In the genomic region with DNA sequence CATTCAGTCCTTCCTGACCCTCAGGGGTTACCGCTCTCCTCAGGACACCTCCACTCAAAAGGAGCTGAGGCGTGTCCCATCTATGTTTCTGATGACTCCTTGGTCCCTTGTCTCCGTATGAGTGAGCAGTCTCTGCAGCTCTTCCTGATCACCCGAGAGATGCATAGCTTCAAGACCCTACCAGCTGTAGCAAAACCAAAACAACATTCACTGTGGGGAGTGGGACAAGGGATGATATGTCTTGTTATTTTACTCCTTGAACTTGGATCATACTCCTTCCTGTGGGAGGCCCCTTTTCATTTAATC, we compare ENCODE assay signal across 17 cellular contexts. TPM values are rescaled to one million over a fixed set of nuclear protein-coding genes. Genes with fewer than 3 reads are reported as not detected.
A peak's percentile ranks its signal among the peaks of the same experiment; 100 is the strongest.
DNase-seq lines count a peak whose midpoint lies in the region; ATAC-seq and TF ChIP-seq lines count a peak whose summit lies in the region.
"Had no signal": no experiment of that assay in that cellular context is flagged by ENCODE, and none has a peak within 500 bp of the region (broad histone marks: within the 10 kb centered on the region; RNA-seq: fewer than 3 reads in every experiment).

No MANE protein-coding gene starts in this region.

- no peaks in the 10 kb centered on the region for H3K9me3 Mint-ChIP-seq in activated CD4-positive, alpha-beta memory T cell treated with anti-CD3 and anti-CD28 coated beads for 36 hours
- H3K9me3 Mint-ChIP-seq: T-helper 1 cell treated with Interleukin-12 subunit alpha and Interleukin-12 subunit beta and Interleukin-4 antibody, amounts not matched to agents 30 μg/mL and 1 μg/mL, for 36 hours had no signal

- in situ Hi-C loops in mammary epithelial cell (cut with MboI; ENCODE audit: low sequenced_read_pairs in 2 of 2) = no loop called here

- no peak overlapping the region for H3K4me2 ChIP-seq in mammary epithelial cell (ENCODE audit: insufficient read depth, low read depth, low read length)

- H3K4me1 ChIP-seq in duodenal mucosa (ENCODE audit: control insufficient read depth in 1 of 2, insufficient read depth in 2 of 2, low read length in 2 of 2) (peaks cover 0 to 3% of the 10 kb centered on the region in 2 donors), mammary epithelial cell (ENCODE audit: insufficient read depth, low read length) (peaks cover 17% of the 10 kb centered on the region)

- no TSS peak for BruUV-seq in mammary epithelial cell (replicated peaks; lab: Mats Ljungman, UMichigan)

- no peak overlapping the region for H2AFZ ChIP-seq in mammary epithelial cell (ENCODE audit: low read depth, low read length)

- H3K27ac ChIP-seq in duodenal mucosa (ENCODE audit: low read depth, low read length) = peak overlapping the region; percentile 14
- H3K27ac ChIP-seq in mammary epithelial cell (ENCODE audit: insufficient read depth, low read depth, low read length) = no peak overlapping the region
- H3K27ac ChIP-seq: cardiac muscle cell had no signal

- dilution Hi-C loops in mammary epithelial cell (cut with HindIII; ENCODE audit: low sequenced_read_pairs) = no loop called here

- intact Hi-C loops in activated CD4-positive, alpha-beta memory T cell treated with anti-CD3 and anti-CD28 coated beads for 36 hours (cut with micrococcal nuclease) = no loop called here
- intact Hi-C loops in mammary epithelial cell (cut with micrococcal nuclease) = no loop called here

- H3K9me3 ChIP-seq in duodenal mucosa (ENCODE audit: control insufficient read depth in 1 of 2, low read length in 2 of 2) (no peaks in the 10 kb centered on the region), mammary epithelial cell (replicated peaks; ENCODE audit: insufficient read depth, low read length) (no peaks in the 10 kb centered on the region)
- H3K9me3 ChIP-seq: mucosa of descending colon had no signal

- no peak overlapping the region for H3K27ac Mint-ChIP-seq in activated CD4-positive, alpha-beta memory T cell treated with anti-CD3 and anti-CD28 coated beads for 36 hours
- H3K27ac Mint-ChIP-seq: CD14-positive monocyte; T-helper 1 cell treated with Interleukin-12 subunit alpha and Interleukin-12 subunit beta and Interleukin-4 antibody, amounts not matched to agents 30 μg/mL and 1 μg/mL, for 36 hours had no signal

- H3K27me3 ChIP-seq in duodenal mucosa (ENCODE audit: control insufficient read depth in 1 of 2, insufficient read depth in 2 of 2, low read length in 2 of 2) (no peaks in the 10 kb centered on the region), mammary epithelial cell (ENCODE audit: insufficient read depth, low read length) (no peaks in the 10 kb centered on the region)
- H3K27me3 ChIP-seq: cardiac muscle cell had no signal

- no peak overlapping the region for H3K4me3 ChIP-seq in duodenal mucosa (ENCODE audit: low read depth in 1 of 2, low read length in 2 of 2)
- no peak overlapping the region for H3K4me3 ChIP-seq in mammary epithelial cell (replicated peaks in 1 of 3; ENCODE audit: insufficient read depth in 1 of 3, low read depth in 2 of 3, low read length in 3 of 3)
- H3K4me3 ChIP-seq: cardiac muscle cell, mucosa of descending colon had no signal

- H3K4me1 Mint-ChIP-seq in activated CD4-positive, alpha-beta memory T cell treated with anti-CD3 and anti-CD28 coated beads for 36 hours (ENCODE audit: low read depth) = no peaks in the 10 kb centered on the region
- H3K4me1 Mint-ChIP-seq: CD14-positive monocyte had no signal

- POLR2A ChIA-PET in activated CD4-positive, alpha-beta memory T cell treated with anti-CD3 and anti-CD28 coated beads for 36 hours (lab: Charles Lee) = no interaction called here

- no peak overlapping the region for H3K9ac ChIP-seq in duodenal mucosa (ENCODE audit: low read depth in 1 of 2, low read length in 2 of 2)
- no peak overlapping the region for H3K9ac ChIP-seq in mammary epithelial cell (ENCODE audit: insufficient read depth, low read length)

- TF ChIP-seq CTCF in mammary epithelial cell (conservative IDR thresholded peaks at IDR 0.05 in 1 of 2, IDR thresholded peaks at IDR 0.05 in 1 of 2; ENCODE audit: extremely low read depth in 1 of 2, insufficient read depth in 1 of 2, low read depth in 1 of 2, low read length in 2 of 2) = no peak

- H3K79me2 ChIP-seq in mammary epithelial cell (ENCODE audit: insufficient read depth, low read length) = no peaks in the 10 kb centered on the region

- no peaks in the 10 kb centered on the region for H3K36me3 Mint-ChIP-seq in activated CD4-positive, alpha-beta memory T cell treated with anti-CD3 and anti-CD28 coated beads for 36 hours
- H3K36me3 Mint-ChIP-seq: CD14-positive monocyte had no signal

- 90% methylated on average over 2 of the region's 4 CpGs for WGBS in mammary epithelial cell (ENCODE audit: low coverage, missing lambda C conversion rate)

- H3K27me3 Mint-ChIP-seq in activated CD4-positive, alpha-beta memory T cell treated with anti-CD3 and anti-CD28 coated beads for 36 hours = peaks cover 12% of the 10 kb centered on the region

- CTCF ChIA-PET in activated CD4-positive, alpha-beta memory T cell treated with anti-CD3 and anti-CD28 coated beads for 36 hours (lab: Charles Lee) = interaction anchor here (0.8 to 1.0 kb wide), 2 partner anchors 11 to 46 kb away, joined by 3 read pairs; no protein-coding TSS in a partner anchor
- CTCF ChIA-PET in mammary epithelial cell (lab: Charles Lee; ENCODE audit: low non-redundant PET) = no interaction called here

- no peak for DNase-seq in activated CD4-positive, alpha-beta memory T cell treated with anti-CD3 and anti-CD28 coated beads for 36 hours
- no peak for DNase-seq in NCI-H1048 (lab: John Stamatoyannopoulos, UW)
- no peak for DNase-seq in mammary epithelial cell
- DNase-seq in activated T-cell treated with anti-CD3 and anti-CD28 coated beads, Interleukin-2, amount 50 U/mL, for 1 hour = no peak
- DNase-seq: activated CD4-positive, alpha-beta T cell treated with anti-CD3 and anti-CD28 coated beads, Interleukin-2, amount 50 U/mL, for 1 hour; activated naive CD4-positive, alpha-beta T cell treated with Interleukin-2 at 50 U/mL for 16 hours; GDM1; mucosa of descending colon; NCI-H1105 treated with DMSO at 0.1 percent for 48 hours; NCI-H526 treated with DMSO at 0.1 percent for 48 hours had no signal

- ATAC-seq in GM18907 (IDR thresholded peaks at IDR 0.05; ENCODE audit: unreplicated experiment) (peak; percentile 23), GM21390 (IDR thresholded peaks at IDR 0.05; ENCODE audit: unreplicated experiment) (peak; percentile 19), HG02981 (IDR thresholded peaks at IDR 0.05; ENCODE audit: unreplicated experiment) (peak; percentile 16)

- no peaks in the 10 kb centered on the region for H4K20me1 ChIP-seq in mammary epithelial cell (ENCODE audit: insufficient read depth, low read length)

- H3K36me3 ChIP-seq in duodenal mucosa (ENCODE audit: control insufficient read depth in 1 of 2, insufficient read depth in 2 of 2, low read length in 2 of 2) = no peaks in the 10 kb centered on the region
- no peaks in the 10 kb centered on the region for H3K36me3 ChIP-seq in mammary epithelial cell (ENCODE audit: insufficient read depth, low read length)
- H3K36me3 ChIP-seq: cardiac muscle cell had no signal

- no peak overlapping the region for H3K4me3 Mint-ChIP-seq in activated CD4-positive, alpha-beta memory T cell treated with anti-CD3 and anti-CD28 coated beads for 36 hours
- H3K4me3 Mint-ChIP-seq: CD14-positive monocyte; T-helper 1 cell treated with Interleukin-12 subunit alpha and Interleukin-12 subunit beta and Interleukin-4 antibody, amounts not matched to agents 30 μg/mL and 1 μg/mL, for 36 hours had no signal

RNA-seq across cellular contexts. Expression of a gene that starts 14.4 kb away (rescaled TPM):
- 1 to 10 TPM; 7.1 to 9.9 TPM for total RNA-seq in activated CD4-positive, alpha-beta memory T cell treated with anti-CD3 and anti-CD28 coated beads for 36 hours
- 1 to 10 TPM in 1 of 2 donors, under 1 TPM in 1; 0.33 to 1.9 TPM for total RNA-seq in mammary epithelial cell
- 3.5 TPM for polyA plus RNA-seq in mammary epithelial cell
- polyA minus RNA-seq in mammary epithelial cell = 17.5 TPM
- polyA plus RNA-seq: CD14-positive monocyte had no signal
